In genomic region chr17:57471941-57472368, GRCh38 we compare ENCODE assay signal across 18 cellular contexts.
DNase-seq lines count a peak whose midpoint lies in the region; ATAC-seq, FAIRE-seq and TF ChIP-seq lines count a peak whose summit lies in the region.
"Had no signal": no experiment of that assay in that cellular context is flagged by ENCODE, and none has a peak within 500 bp of the region (broad histone marks: within the 10 kb centered on the region; RNA-seq: fewer than 3 reads in every experiment).

No MANE protein-coding gene starts in this region.

- no peaks in the 10 kb centered on the region for H3K36me3 Mint-ChIP-seq in astrocyte (ENCODE audit: low read depth, unreplicated experiment)
- peaks cover 7% of the 10 kb centered on the region for H3K36me3 Mint-ChIP-seq in activated naive CD8-positive, alpha-beta T cell treated with anti-CD3 and anti-CD28 coated beads for 36 hours

- peak overlapping the region in 1 of 2 experiments; percentile 16; a peak in 2 of 6 replicates for H3K27ac ChIP-seq in A549
- H3K27ac ChIP-seq in HUES64 (ENCODE audit: low read depth, low read length): peak overlapping the region; percentile 61; the same call in 1 of the 2 replicates
- H3K27ac ChIP-seq in astrocyte (ENCODE audit: low read depth, low read length): no peak overlapping the region
- H3K27ac ChIP-seq in mesodermal cell (ENCODE audit: low read depth, low read length, severe bottlenecking): peak overlapping the region; percentile 50

- no peaks in the 10 kb centered on the region for H3K9me3 Mint-ChIP-seq in astrocyte (ENCODE audit: unreplicated experiment)
- no peaks in the 10 kb centered on the region for H3K9me3 Mint-ChIP-seq in activated naive CD8-positive, alpha-beta T cell treated with anti-CD3 and anti-CD28 coated beads for 36 hours
- H3K9me3 Mint-ChIP-seq: activated T-helper 2 cell treated with anti-CD3 and anti-CD28 coated beads, Interferon-gamma antibody, Interleukin-2, Interleukin-4, amounts not matched to agents 10 μg/mL and 5 μg/mL and 100 μg/mL, durations not matched to agents 14 hours and 24 hours and 36 hours; CD8-positive, alpha-beta T cell; stimulated activated naive CD8-positive, alpha-beta T cell treated with anti-CD3 and anti-CD28 coated beads, Interleukin-15, amount 100 ng/mL, for 72 hours had no signal

- H3K36me3 ChIP-seq in HUES64 (ENCODE audit: insufficient read depth, low read length) (no peaks in the 10 kb centered on the region), astrocyte (ENCODE audit: insufficient read depth, low read length) (no peaks in the 10 kb centered on the region), mesodermal cell (ENCODE audit: control insufficient read depth, insufficient read depth, low read length) (peaks cover 9% of the 10 kb centered on the region)
- H3K36me3 ChIP-seq: adrenal gland had no signal

- peaks cover 3% of the 10 kb centered on the region for H4K20me1 ChIP-seq in astrocyte (ENCODE audit: insufficient read depth, low read length)

- peaks cover 40% of the 10 kb centered on the region for H3K4me1 Mint-ChIP-seq in astrocyte (ENCODE audit: low read depth, unreplicated experiment)
- H3K4me1 Mint-ChIP-seq in activated naive CD8-positive, alpha-beta T cell treated with anti-CD3 and anti-CD28 coated beads for 36 hours: peaks cover 18% of the 10 kb centered on the region

- H3K9ac ChIP-seq in HUES64 (ENCODE audit: low read depth, low read length): no peak overlapping the region
- peak overlapping the region; percentile 13 for H3K9ac ChIP-seq in astrocyte (ENCODE audit: low read length)

- no peak overlapping the region for H3K4me2 ChIP-seq in A549
- no peak overlapping the region for H3K4me2 ChIP-seq in astrocyte (ENCODE audit: low read length)

- ATAC-seq in A549 (peak; percentile 48 to 50; a peak in 3 of 6 replicates), GM19023 (IDR thresholded peaks at IDR 0.05; ENCODE audit: unreplicated experiment) (no peak)
- ATAC-seq: CD8-positive, alpha-beta T cell; Right ventricle myocardium inferior; stimulated activated naive CD8-positive, alpha-beta T cell treated with anti-CD3 and anti-CD28 coated beads, Interleukin-15, amount 100 ng/mL, for 72 hours had no signal

- H3K27me3 Mint-ChIP-seq in astrocyte (ENCODE audit: low read depth, unreplicated experiment): no peaks in the 10 kb centered on the region
- H3K27me3 Mint-ChIP-seq in activated naive CD8-positive, alpha-beta T cell treated with anti-CD3 and anti-CD28 coated beads for 36 hours: no peaks in the 10 kb centered on the region
- H3K27me3 Mint-ChIP-seq: progenitor cell of endocrine pancreas; stimulated activated naive CD8-positive, alpha-beta T cell treated with anti-CD3 and anti-CD28 coated beads, Interleukin-15, amount 100 ng/mL, for 72 hours had no signal

- no peak for TF ChIP-seq RAD21 in A549 (conservative IDR thresholded peaks at IDR 0.05 in 1 of 2, IDR thresholded peaks at IDR 0.05 in 1 of 2)

- no peak for TF ChIP-seq EP300 in A549 (IDR thresholded peaks at IDR 0.05)

- no peaks in the 10 kb centered on the region for H3K79me2 ChIP-seq in astrocyte (ENCODE audit: insufficient read depth, low read length)

- 88% methylated on average over 8 of the region's 8 CpGs for WGBS in A549 (ENCODE audit: missing lambda C conversion rate)
- 19% methylated on average over 8 of the region's 8 CpGs for WGBS in HUES64
- 23 to 30% methylated on average over 5 to 8 of the region's 8 CpGs for WGBS in mesodermal cell (ENCODE audit: insufficient coverage in 2 of 2), 2 experiments

- DNase-seq in A549 (ENCODE audit: low read depth in 1 of 2, low spot score in 1 of 2) (no peak), astrocyte (ENCODE audit: low read depth) (no peak), D341Med (ENCODE audit: low spot score) (no peak), H54 (ENCODE audit: insufficient read length, low spot score) (no peak)
- no peak for DNase-seq in activated naive CD8-positive, alpha-beta T cell treated with anti-CD3 and anti-CD28 coated beads for 36 hours
- DNase-seq: adrenal gland; CD8-positive, alpha-beta T cell; cerebellar nuclear complex; GOT3; NCI-H2081; stimulated activated naive CD8-positive, alpha-beta T cell treated with anti-CD3 and anti-CD28 coated beads, Interleukin-15, amount 100 ng/mL, for 72 hours; T-helper 1 cell had no signal

- TF ChIP-seq CTCF in A549 (IDR thresholded peaks at IDR 0.05) (no peak), astrocyte (IDR thresholded peaks at IDR 0.05; ENCODE audit: insufficient read depth, low read depth, low read length) (no peak)

- no peak overlapping the region for H3K27ac Mint-ChIP-seq in astrocyte (ENCODE audit: unreplicated experiment)
- no peak overlapping the region for H3K27ac Mint-ChIP-seq in activated naive CD8-positive, alpha-beta T cell treated with anti-CD3 and anti-CD28 coated beads for 36 hours
- H3K27ac Mint-ChIP-seq: activated T-helper 2 cell treated with anti-CD3 and anti-CD28 coated beads, Interferon-gamma antibody, Interleukin-2, Interleukin-4, amounts not matched to agents 10 μg/mL and 5 μg/mL and 100 μg/mL, durations not matched to agents 14 hours and 24 hours and 36 hours; CD8-positive, alpha-beta T cell; progenitor cell of endocrine pancreas had no signal

- POLR2A ChIA-PET in A549 (lab: Yijun Ruan, JAX): no interaction called here

- peaks cover 11% of the 10 kb centered on the region; the same call in 2 of the 3 replicates for H3K4me1 ChIP-seq in A549
- H3K4me1 ChIP-seq in HUES64 (ENCODE audit: insufficient read depth, low read length): peaks cover 65% of the 10 kb centered on the region
- peaks cover 24% of the 10 kb centered on the region for H3K4me1 ChIP-seq in astrocyte (ENCODE audit: insufficient read depth, low read length)
- peaks cover 46% of the 10 kb centered on the region for H3K4me1 ChIP-seq in mesodermal cell (ENCODE audit: control insufficient read depth, insufficient read depth, low read length, poor library complexity, severe bottlenecking)

- H3K4me3 ChIP-seq in A549 (no peak overlapping the region), HUES64 (ENCODE audit: low read length) (no peak overlapping the region), astrocyte (ENCODE audit: insufficient read depth, low read depth, low read length) (no peak overlapping the region), mesodermal cell (ENCODE audit: extremely low read depth, insufficient read depth, low read length, poor library complexity, severe bottlenecking) (no peak overlapping the region)
- H3K4me3 ChIP-seq: adrenal gland had no signal

- FAIRE-seq in A549 (lab: Jason Lieb, UNC) (no peak), astrocyte (lab: Jason Lieb, UNC) (no peak), H54 (lab: Jason Lieb, UNC) (no peak)

- no peak overlapping the region for H2AFZ ChIP-seq in astrocyte (ENCODE audit: low read depth, low read length)

- TF ChIP-seq POLR2A in A549 (IDR thresholded peaks at IDR 0.05; ENCODE audit: low read length): no peak
- no peak for TF ChIP-seq POLR2A in H54 (IDR thresholded peaks at IDR 0.05; ENCODE audit: low read depth, low read length)

- H3K27me3 ChIP-seq in HUES64 (ENCODE audit: insufficient read depth, low read length) (no peaks in the 10 kb centered on the region), astrocyte (ENCODE audit: insufficient read depth, low read length) (no peaks in the 10 kb centered on the region)
- H3K27me3 ChIP-seq: adrenal gland had no signal

- no peaks in the 10 kb centered on the region for H3K9me3 ChIP-seq in A549
- H3K9me3 ChIP-seq in HUES64 (ENCODE audit: insufficient read depth, low read depth, low read length): no peaks in the 10 kb centered on the region
- H3K9me3 ChIP-seq in astrocyte (ENCODE audit: insufficient read depth, low read depth, low read length): no peaks in the 10 kb centered on the region
- H3K9me3 ChIP-seq in mesodermal cell (ENCODE audit: control insufficient read depth, low read length): no peaks in the 10 kb centered on the region
- H3K9me3 ChIP-seq: adrenal gland had no signal

- peak overlapping the region; percentile 50 for H3K4me3 Mint-ChIP-seq in astrocyte (ENCODE audit: unreplicated experiment)
- H3K4me3 Mint-ChIP-seq in activated naive CD8-positive, alpha-beta T cell treated with anti-CD3 and anti-CD28 coated beads for 36 hours: no peak overlapping the region
- H3K4me3 Mint-ChIP-seq: CD8-positive, alpha-beta T cell; stimulated activated naive CD8-positive, alpha-beta T cell treated with anti-CD3 and anti-CD28 coated beads, Interleukin-15, amount 100 ng/mL, for 72 hours had no signal

- CTCF ChIA-PET in A549 (lab: Yijun Ruan, JAX): interaction anchor here (1.1 to 3.8 kb wide), 3 partner anchors 10 to 229 kb away, joined by 3 to 15 read pairs (median 4); no protein-coding TSS in a partner anchor

TF ChIP-seq in A549, 52 proteins besides CTCF, POLR2A, EP300 and RAD21:
- TF ChIP-seq CBX2 (IDR thresholded peaks at IDR 0.05; ENCODE audit: borderline replicate concordance, low read depth): no peak
